In genomic region chr13:24216176-24216575, GRCh38 we compare ENCODE assay signal across 19 cellular contexts. TPM values are rescaled to one million over a fixed set of nuclear protein-coding genes. Genes with fewer than 3 reads are reported as not detected.
A peak's percentile ranks its signal among the peaks of the same experiment; 100 is the strongest.
DNase-seq lines count a peak whose midpoint lies in the region; FAIRE-seq and TF ChIP-seq lines count a peak whose summit lies in the region.
"Had no signal": no experiment of that assay in that cellular context is flagged by ENCODE, and none has a peak within 500 bp of the region (broad histone marks: within the 10 kb centered on the region; RNA-seq: fewer than 3 reads in every experiment).

No MANE protein-coding gene starts in this region.

- no peak for TF ChIP-seq POLR2A in adrenal gland (IDR thresholded peaks at IDR 0.05)
- no peak for TF ChIP-seq POLR2A in stomach (IDR thresholded peaks at IDR 0.05)
- no peak for TF ChIP-seq POLR2A in GM12891 (IDR thresholded peaks at IDR 0.05; ENCODE audit: low read depth, low read length)

- H3K4me1 ChIP-seq in adrenal gland (replicated peaks in 1 of 2) (peaks cover 14 to 69% of the 10 kb centered on the region in 2 donors), stomach (peaks cover 33 to 67% (median 51%) of the 10 kb centered on the region in 4 donors)
- H3K4me1 ChIP-seq: foreskin keratinocyte had no signal

- TF ChIP-seq CTCF in C4-2B (conservative IDR thresholded peaks at IDR 0.05) (no peak), adrenal gland (IDR thresholded peaks at IDR 0.05) (no peak), stomach (IDR thresholded peaks at IDR 0.05) (no peak)

- TF ChIP-seq EP300 in stomach (IDR thresholded peaks at IDR 0.05), result no peak

- H3K4me3 ChIP-seq in adrenal gland (no peak overlapping the region), stomach (no peak overlapping the region)
- H3K4me3 ChIP-seq: GM12878, lung had no signal

- DNase-seq in adrenal gland (no peak), glomerular visceral epithelial cell (ENCODE audit: extremely low spot score) (peak; percentile 42), stomach (no peak), A172 (ENCODE audit: low spot score) (no peak), NCI-H526 treated with DMSO at 0.1 percent for 48 hours (lab: John Stamatoyannopoulos, UW) (no peak), GM12891 (ENCODE audit: insufficient read length, low spot score) (no peak)
- DNase-seq: activated B cell treated with CpG ODN at 0.5 μM for 24 hours, AML-193, GDM1, NCI-H187 treated with DMSO at 0.1 percent for 48 hours, NCI-H510A, SHP77 treated with DMSO at 0.1 percent for 48 hours, T-helper 2 cell had no signal

- H3K27ac ChIP-seq in C4-2B (peak overlapping the region; percentile 62), adrenal gland (peak overlapping the region in 3 of 5 donors; percentile 52 to 66 (median 53)), stomach (peak overlapping the region in 4 of 5 donors; percentile 34 to 64 (median 60))
- H3K27ac ChIP-seq: foreskin keratinocyte had no signal

- H3K36me3 ChIP-seq in adrenal gland (replicated peaks in 1 of 2) (no peaks in the 10 kb centered on the region), stomach (no peaks in the 10 kb centered on the region)

- H3K9me3 ChIP-seq in adrenal gland (replicated peaks in 1 of 3) (no peaks in the 10 kb centered on the region), stomach (no peaks in the 10 kb centered on the region)

- intact Hi-C loops in adrenal gland (cut with DNase I) (no loop called here), stomach (cut with DNase I; ENCODE audit: low total_unique reads) (no loop called here)

- FAIRE-seq in GM12891 (lab: Jason Lieb, UNC), result no peak
- FAIRE-seq: colon, D721Med, GM12878 had no signal

- WGBS in adrenal gland, 4 donors, result 96 to 100% (median 98%) methylated on average over 4 of the region's 4 CpGs
- 74 to 91% (median 80%) methylated on average over 4 of the region's 4 CpGs for WGBS in stomach, 5 donors

- H3K27me3 ChIP-seq in adrenal gland (no peaks in the 10 kb centered on the region), stomach (no peaks in the 10 kb centered on the region)
- H3K27me3 ChIP-seq: foreskin keratinocyte had no signal

TF ChIP-seq in GM12891, 5 proteins besides CTCF, POLR2A, EP300 and RAD21:
- TF ChIP-seq POU2F2 (IDR thresholded peaks at IDR 0.05; ENCODE audit: low read depth, low read length) (no peak), TAF1 (IDR thresholded peaks at IDR 0.05; ENCODE audit: low read depth, low read length) (no peak), POLR2AphosphoS5 (IDR thresholded peaks at IDR 0.05; ENCODE audit: low read depth, low read length) (no peak), PAX5 (IDR thresholded peaks at IDR 0.05; ENCODE audit: insufficient read depth, low read length, severe bottlenecking) (no peak)

RNA-seq across cellular contexts. Expression of gene SPATA13, which starts 55.7 kb away (rescaled TPM):
- total RNA-seq in adrenal gland (10 to 100 TPM; 20.0 to 85.5 (median 44.6) TPM), stomach (100 to 1,000 TPM in 1 of 5 donors, 10 to 100 TPM in 4; 46.7 to 156 (median 71.6) TPM)
- polyA plus RNA-seq in adrenal gland (10 to 100 TPM; 20.7 to 27.5 (median 22.0) TPM), stomach (10 to 100 TPM in 2 of 3 donors, 1 to 10 TPM in 1; 3.6 to 24.4 (median 13.8) TPM)
- 3.4 and 4.8 TPM in 2 replicates for total RNA-seq in A172 (2014; rRNA removed; shearing (Covaris generic))
- 5.2 TPM for polyA plus RNA-seq in GM12891 (2012; ENCODE audit: low read depth, missing spikeins)
